Comparison of ENCODE assay signal across 1 cellular context in the genomic region with DNA sequence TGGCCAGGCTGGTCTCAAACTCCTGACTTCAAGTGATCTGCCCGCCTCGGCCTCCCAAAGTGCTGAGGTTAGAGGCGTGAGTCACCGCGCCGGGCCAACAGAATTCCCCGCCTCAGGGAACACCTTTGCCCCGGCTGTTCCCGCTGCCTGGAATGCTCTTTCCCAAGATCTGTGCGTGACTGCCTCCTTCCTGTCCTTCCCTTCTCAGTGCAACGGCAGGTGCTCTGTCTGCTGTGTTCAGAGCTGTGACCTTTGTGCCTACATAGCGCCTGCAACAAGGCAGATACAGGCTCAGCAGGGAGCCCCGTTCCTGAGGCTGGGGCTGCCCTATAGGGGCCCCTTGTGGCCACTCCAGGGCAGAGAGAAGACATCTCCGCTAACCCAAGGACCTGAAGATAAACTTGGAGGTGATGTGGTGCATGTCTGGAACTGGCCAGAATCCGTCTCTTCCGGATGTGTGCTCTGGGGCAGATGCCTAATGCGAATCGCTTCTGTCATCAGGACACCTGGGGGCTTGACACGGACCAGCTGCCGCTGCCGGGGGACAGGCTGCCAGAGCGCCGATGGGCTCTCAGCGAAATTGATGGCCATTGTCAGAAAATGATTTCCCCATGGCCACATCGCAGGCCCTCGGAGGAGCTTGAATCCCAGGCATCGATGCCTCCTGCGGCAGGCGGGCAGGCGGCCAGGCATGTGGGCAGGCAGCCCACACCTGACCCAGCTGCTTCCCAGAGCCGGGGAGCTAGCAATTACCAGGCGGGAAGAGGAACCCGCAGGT.
A peak's percentile ranks its signal among the peaks of the same experiment; 100 is the strongest.
TF ChIP-seq lines count a peak whose summit lies in the region.

No MANE protein-coding gene starts in this region.

TF ChIP-seq in HepG2, 621 proteins besides CTCF, POLR2A, EP300 and RAD21 (continued from another document and continues in another):
- TF ChIP-seq, protein P1, sequence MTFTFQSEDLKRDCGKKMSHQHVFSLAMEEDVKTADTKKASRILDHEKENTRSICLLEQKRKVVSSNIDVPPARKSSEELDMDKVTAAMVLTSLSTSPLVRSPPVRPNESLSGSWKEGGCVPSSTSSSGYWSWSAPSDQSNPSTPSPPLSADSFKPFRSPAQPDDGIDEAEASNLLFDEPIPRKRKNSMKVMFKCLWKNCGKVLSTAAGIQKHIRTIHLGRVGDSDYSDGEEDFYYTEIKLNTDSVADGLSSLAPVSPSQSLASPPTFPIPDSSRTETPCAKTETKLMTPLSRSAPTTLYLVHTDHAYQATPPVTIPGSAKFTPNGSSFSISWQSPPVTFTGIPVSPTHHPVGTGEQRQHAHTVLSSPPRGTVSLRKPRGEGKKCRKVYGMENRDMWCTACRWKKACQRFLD (CRISPR knock-in tag; IDR thresholded peaks at IDR 0.05; ENCODE audit: borderline replicate concordance), result no peak
- TF ChIP-seq ZNF496 (CRISPR knock-in tag; IDR thresholded peaks at IDR 0.05; ENCODE audit: insufficient replicate concordance) (no peak), MIER2 (CRISPR knock-in tag; IDR thresholded peaks at IDR 0.05) (peak; percentile 90), ZNF501 (CRISPR knock-in tag; IDR thresholded peaks at IDR 0.05) (peak; percentile 89), ZEB1 (IDR thresholded peaks at IDR 0.05; ENCODE audit: insufficient replicate concordance, low read depth) (peak; percentile 73), IRF2 (CRISPR knock-in tag; IDR thresholded peaks at IDR 0.05) (peak; percentile 92), MATR3 (CRISPR knock-in tag; IDR thresholded peaks at IDR 0.05) (no peak), CBX5 (CRISPR knock-in tag; IDR thresholded peaks at IDR 0.05; ENCODE audit: borderline replicate concordance) (peak; percentile 98), ZNF451 (CRISPR knock-in tag; IDR thresholded peaks at IDR 0.05) (0 out of 2 replicates have a peak, but pooled peaks have one; percentile 48), PHB2 (IDR thresholded peaks at IDR 0.05; ENCODE audit: partially characterized antibody) (no peak), CAMTA2 (CRISPR knock-in tag; IDR thresholded peaks at IDR 0.05; ENCODE audit: borderline replicate concordance) (no peak), SALL1 (CRISPR knock-in tag; IDR thresholded peaks at IDR 0.05) (peak; percentile 91), ZNF317 (CRISPR knock-in tag; IDR thresholded peaks at IDR 0.05) (peak; percentile 69; the same call in 1 of the 2 replicates), XRCC5 (optimal IDR thresholded peaks at IDR 0.05; ENCODE audit: low read length) (peak; percentile 90), ZNF296 (CRISPR knock-in tag; conservative IDR thresholded peaks at IDR 0.05) (no peak; the same call in 1 of the 2 replicates), REPIN1 (CRISPR knock-in tag; IDR thresholded peaks at IDR 0.05; ENCODE audit: borderline replicate concordance, low read depth) (peak; percentile 97), NCOR1 (IDR thresholded peaks at IDR 0.05; ENCODE audit: borderline replicate concordance, low read length) (peak; percentile 53; the same call in 1 of the 2 replicates), YEATS4 (CRISPR knock-in tag; IDR thresholded peaks at IDR 0.05; ENCODE audit: borderline replicate concordance) (no peak; the same call in 1 of the 2 replicates), TARDBP (CRISPR knock-in tag; IDR thresholded peaks at IDR 0.05) (peak; percentile 99), KMT2B (CRISPR knock-in tag; IDR thresholded peaks at IDR 0.05) (peak; percentile 39; the same call in 1 of the 2 replicates), FOXA3 (CRISPR knock-in tag; IDR thresholded peaks at IDR 0.05) (peak; percentile 81), ZNF530 (CRISPR knock-in tag; IDR thresholded peaks at IDR 0.05; ENCODE audit: low read depth) (no peak), SRSF4 (IDR thresholded peaks at IDR 0.05; ENCODE audit: low read depth, low read length, poor library complexity, severe bottlenecking) (no peak), KAT8 (CRISPR knock-in tag; IDR thresholded peaks at IDR 0.05) (peak; percentile 70; the same call in 1 of the 2 replicates), ZFP82 (CRISPR knock-in tag; IDR thresholded peaks at IDR 0.05; ENCODE audit: borderline replicate concordance) (no peak), ZNF556 (CRISPR knock-in tag; IDR thresholded peaks at IDR 0.05; ENCODE audit: borderline replicate concordance) (peak; percentile 88), SMAD1 (CRISPR knock-in tag; IDR thresholded peaks at IDR 0.05; ENCODE audit: borderline replicate concordance, low read depth) (0 out of 2 replicates have a peak, but pooled peaks have one; percentile 67), ARID2 (CRISPR knock-in tag; IDR thresholded peaks at IDR 0.05; ENCODE audit: borderline replicate concordance) (peak; percentile 84), FOSL2 (CRISPR knock-in tag; IDR thresholded peaks at IDR 0.05) (peak; percentile 98), SP5 (CRISPR knock-in tag; IDR thresholded peaks at IDR 0.05; ENCODE audit: borderline replicate concordance, low read depth) (peak; percentile 80)
- TF ChIP-seq, protein P2, sequence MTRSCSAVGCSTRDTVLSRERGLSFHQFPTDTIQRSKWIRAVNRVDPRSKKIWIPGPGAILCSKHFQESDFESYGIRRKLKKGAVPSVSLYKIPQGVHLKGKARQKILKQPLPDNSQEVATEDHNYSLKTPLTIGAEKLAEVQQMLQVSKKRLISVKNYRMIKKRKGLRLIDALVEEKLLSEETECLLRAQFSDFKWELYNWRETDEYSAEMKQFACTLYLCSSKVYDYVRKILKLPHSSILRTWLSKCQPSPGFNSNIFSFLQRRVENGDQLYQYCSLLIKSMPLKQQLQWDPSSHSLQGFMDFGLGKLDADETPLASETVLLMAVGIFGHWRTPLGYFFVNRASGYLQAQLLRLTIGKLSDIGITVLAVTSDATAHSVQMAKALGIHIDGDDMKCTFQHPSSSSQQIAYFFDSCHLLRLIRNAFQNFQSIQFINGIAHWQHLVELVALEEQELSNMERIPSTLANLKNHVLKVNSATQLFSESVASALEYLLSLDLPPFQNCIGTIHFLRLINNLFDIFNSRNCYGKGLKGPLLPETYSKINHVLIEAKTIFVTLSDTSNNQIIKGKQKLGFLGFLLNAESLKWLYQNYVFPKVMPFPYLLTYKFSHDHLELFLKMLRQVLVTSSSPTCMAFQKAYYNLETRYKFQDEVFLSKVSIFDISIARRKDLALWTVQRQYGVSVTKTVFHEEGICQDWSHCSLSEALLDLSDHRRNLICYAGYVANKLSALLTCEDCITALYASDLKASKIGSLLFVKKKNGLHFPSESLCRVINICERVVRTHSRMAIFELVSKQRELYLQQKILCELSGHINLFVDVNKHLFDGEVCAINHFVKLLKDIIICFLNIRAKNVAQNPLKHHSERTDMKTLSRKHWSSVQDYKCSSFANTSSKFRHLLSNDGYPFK (CRISPR knock-in tag; IDR thresholded peaks at IDR 0.05; ENCODE audit: borderline replicate concordance), result peak; percentile 85; the same call in 1 of the 2 replicates
- TF ChIP-seq, protein P3, sequence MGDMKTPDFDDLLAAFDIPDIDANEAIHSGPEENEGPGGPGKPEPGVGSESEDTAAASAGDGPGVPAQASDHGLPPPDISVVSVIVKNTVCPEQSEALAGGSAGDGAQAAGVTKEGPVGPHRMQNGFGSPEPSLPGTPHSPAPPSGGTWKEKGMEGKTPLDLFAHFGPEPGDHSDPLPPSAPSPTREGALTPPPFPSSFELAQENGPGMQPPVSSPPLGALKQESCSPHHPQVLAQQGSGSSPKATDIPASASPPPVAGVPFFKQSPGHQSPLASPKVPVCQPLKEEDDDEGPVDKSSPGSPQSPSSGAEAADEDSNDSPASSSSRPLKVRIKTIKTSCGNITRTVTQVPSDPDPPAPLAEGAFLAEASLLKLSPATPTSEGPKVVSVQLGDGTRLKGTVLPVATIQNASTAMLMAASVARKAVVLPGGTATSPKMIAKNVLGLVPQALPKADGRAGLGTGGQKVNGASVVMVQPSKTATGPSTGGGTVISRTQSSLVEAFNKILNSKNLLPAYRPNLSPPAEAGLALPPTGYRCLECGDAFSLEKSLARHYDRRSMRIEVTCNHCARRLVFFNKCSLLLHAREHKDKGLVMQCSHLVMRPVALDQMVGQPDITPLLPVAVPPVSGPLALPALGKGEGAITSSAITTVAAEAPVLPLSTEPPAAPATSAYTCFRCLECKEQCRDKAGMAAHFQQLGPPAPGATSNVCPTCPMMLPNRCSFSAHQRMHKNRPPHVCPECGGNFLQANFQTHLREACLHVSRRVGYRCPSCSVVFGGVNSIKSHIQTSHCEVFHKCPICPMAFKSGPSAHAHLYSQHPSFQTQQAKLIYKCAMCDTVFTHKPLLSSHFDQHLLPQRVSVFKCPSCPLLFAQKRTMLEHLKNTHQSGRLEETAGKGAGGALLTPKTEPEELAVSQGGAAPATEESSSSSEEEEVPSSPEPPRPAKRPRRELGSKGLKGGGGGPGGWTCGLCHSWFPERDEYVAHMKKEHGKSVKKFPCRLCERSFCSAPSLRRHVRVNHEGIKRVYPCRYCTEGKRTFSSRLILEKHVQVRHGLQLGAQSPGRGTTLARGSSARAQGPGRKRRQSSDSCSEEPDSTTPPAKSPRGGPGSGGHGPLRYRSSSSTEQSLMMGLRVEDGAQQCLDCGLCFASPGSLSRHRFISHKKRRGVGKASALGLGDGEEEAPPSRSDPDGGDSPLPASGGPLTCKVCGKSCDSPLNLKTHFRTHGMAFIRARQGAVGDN (CRISPR knock-in tag; IDR thresholded peaks at IDR 0.05), result peak; percentile 92
- TF ChIP-seq, protein P4, sequence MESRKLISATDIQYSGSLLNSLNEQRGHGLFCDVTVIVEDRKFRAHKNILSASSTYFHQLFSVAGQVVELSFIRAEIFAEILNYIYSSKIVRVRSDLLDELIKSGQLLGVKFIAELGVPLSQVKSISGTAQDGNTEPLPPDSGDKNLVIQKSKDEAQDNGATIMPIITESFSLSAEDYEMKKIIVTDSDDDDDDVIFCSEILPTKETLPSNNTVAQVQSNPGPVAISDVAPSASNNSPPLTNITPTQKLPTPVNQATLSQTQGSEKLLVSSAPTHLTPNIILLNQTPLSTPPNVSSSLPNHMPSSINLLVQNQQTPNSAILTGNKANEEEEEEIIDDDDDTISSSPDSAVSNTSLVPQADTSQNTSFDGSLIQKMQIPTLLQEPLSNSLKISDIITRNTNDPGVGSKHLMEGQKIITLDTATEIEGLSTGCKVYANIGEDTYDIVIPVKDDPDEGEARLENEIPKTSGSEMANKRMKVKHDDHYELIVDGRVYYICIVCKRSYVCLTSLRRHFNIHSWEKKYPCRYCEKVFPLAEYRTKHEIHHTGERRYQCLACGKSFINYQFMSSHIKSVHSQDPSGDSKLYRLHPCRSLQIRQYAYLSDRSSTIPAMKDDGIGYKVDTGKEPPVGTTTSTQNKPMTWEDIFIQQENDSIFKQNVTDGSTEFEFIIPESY (CRISPR knock-in tag; IDR thresholded peaks at IDR 0.05), result peak; percentile 70
- TF ChIP-seq, protein P5, sequence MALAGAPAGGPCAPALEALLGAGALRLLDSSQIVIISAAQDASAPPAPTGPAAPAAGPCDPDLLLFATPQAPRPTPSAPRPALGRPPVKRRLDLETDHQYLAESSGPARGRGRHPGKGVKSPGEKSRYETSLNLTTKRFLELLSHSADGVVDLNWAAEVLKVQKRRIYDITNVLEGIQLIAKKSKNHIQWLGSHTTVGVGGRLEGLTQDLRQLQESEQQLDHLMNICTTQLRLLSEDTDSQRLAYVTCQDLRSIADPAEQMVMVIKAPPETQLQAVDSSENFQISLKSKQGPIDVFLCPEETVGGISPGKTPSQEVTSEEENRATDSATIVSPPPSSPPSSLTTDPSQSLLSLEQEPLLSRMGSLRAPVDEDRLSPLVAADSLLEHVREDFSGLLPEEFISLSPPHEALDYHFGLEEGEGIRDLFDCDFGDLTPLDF (CRISPR knock-in tag; IDR thresholded peaks at IDR 0.05), result no peak
- TF ChIP-seq, protein P6, sequence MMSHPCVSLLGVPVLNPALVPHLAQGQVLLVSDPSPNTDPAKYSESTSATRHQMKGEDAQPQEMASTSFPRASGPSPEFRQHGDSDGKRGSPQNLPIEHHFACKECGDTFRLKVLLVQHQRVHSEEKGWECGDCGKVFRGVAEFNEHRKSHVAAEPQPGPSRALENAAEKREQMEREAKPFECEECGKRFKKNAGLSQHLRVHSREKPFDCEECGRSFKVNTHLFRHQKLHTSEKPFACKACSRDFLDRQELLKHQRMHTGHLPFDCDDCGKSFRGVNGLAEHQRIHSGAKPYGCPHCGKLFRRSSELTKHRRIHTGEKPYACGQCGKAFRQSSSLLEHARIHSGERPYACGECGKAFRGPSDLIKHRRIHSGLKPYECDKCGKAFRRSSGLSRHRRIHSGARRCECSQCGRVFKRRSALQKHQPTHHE (CRISPR knock-in tag; IDR thresholded peaks at IDR 0.05; ENCODE audit: borderline replicate concordance), result no peak
- TF ChIP-seq, protein P7, sequence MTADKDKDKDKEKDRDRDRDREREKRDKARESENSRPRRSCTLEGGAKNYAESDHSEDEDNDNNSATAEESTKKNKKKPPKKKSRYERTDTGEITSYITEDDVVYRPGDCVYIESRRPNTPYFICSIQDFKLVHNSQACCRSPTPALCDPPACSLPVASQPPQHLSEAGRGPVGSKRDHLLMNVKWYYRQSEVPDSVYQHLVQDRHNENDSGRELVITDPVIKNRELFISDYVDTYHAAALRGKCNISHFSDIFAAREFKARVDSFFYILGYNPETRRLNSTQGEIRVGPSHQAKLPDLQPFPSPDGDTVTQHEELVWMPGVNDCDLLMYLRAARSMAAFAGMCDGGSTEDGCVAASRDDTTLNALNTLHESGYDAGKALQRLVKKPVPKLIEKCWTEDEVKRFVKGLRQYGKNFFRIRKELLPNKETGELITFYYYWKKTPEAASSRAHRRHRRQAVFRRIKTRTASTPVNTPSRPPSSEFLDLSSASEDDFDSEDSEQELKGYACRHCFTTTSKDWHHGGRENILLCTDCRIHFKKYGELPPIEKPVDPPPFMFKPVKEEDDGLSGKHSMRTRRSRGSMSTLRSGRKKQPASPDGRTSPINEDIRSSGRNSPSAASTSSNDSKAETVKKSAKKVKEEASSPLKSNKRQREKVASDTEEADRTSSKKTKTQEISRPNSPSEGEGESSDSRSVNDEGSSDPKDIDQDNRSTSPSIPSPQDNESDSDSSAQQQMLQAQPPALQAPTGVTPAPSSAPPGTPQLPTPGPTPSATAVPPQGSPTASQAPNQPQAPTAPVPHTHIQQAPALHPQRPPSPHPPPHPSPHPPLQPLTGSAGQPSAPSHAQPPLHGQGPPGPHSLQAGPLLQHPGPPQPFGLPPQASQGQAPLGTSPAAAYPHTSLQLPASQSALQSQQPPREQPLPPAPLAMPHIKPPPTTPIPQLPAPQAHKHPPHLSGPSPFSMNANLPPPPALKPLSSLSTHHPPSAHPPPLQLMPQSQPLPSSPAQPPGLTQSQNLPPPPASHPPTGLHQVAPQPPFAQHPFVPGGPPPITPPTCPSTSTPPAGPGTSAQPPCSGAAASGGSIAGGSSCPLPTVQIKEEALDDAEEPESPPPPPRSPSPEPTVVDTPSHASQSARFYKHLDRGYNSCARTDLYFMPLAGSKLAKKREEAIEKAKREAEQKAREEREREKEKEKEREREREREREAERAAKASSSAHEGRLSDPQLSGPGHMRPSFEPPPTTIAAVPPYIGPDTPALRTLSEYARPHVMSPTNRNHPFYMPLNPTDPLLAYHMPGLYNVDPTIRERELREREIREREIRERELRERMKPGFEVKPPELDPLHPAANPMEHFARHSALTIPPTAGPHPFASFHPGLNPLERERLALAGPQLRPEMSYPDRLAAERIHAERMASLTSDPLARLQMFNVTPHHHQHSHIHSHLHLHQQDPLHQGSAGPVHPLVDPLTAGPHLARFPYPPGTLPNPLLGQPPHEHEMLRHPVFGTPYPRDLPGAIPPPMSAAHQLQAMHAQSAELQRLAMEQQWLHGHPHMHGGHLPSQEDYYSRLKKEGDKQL (CRISPR knock-in tag; IDR thresholded peaks at IDR 0.05; ENCODE audit: low read depth), result peak; percentile 56
